ENCODE assay signal across 8 cellular contexts in the genomic region with DNA sequence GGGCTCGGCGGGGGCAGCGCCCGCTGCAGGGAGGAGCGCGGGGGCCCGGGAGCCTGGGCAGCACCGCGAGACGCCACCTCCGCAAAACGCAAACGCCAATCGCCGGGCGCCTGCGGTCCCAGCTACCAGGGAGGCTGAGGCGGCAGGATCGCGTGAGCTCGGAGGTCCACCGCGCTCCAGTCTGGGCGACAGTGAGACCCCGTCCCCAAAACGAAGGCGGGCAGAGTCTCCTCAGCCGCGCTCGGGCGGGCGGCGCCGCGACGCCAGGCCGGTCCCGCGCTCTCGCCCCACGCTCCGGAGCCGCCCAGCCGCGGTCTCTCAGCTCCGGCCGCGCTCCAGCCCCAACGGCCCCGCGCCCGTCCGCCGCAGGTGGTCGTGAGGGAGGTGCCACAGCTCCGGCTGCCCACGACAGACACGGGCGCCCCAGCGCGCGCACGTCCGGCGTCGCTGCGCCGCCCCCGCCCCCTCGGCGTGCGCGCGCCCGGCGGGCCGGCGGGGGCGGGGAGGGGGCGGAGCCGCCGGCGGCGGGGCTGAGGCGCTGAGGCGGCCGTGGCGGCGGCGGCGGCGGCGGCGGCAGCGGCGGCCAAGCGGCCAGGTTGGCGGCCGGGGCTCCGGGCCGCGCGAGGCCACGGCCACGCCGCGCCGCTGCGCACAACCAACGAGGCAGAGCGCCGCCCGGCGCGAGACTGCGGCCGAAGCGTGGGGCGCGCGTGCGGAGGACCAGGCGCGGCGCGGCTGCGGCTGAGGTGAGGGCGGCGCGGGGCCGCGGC. TPM values are rescaled to one million over a fixed set of nuclear protein-coding genes. Genes with fewer than 3 reads are reported as not detected.
DNase-seq lines count a peak whose midpoint lies in the region; ATAC-seq and TF ChIP-seq lines count a peak whose summit lies in the region.

A gene with protein sequence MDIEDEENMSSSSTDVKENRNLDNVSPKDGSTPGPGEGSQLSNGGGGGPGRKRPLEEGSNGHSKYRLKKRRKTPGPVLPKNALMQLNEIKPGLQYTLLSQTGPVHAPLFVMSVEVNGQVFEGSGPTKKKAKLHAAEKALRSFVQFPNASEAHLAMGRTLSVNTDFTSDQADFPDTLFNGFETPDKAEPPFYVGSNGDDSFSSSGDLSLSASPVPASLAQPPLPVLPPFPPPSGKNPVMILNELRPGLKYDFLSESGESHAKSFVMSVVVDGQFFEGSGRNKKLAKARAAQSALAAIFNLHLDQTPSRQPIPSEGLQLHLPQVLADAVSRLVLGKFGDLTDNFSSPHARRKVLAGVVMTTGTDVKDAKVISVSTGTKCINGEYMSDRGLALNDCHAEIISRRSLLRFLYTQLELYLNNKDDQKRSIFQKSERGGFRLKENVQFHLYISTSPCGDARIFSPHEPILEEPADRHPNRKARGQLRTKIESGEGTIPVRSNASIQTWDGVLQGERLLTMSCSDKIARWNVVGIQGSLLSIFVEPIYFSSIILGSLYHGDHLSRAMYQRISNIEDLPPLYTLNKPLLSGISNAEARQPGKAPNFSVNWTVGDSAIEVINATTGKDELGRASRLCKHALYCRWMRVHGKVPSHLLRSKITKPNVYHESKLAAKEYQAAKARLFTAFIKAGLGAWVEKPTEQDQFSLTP (plus strand): TSS at position 533 of the 770 bp plus-strand sequence. CDS start 97,077 bp downstream, outside the sequence.

- no peaks in the 10 kb centered on the region for H4K20me1 ChIP-seq in OCI-LY7 (ENCODE audit: insufficient read depth, low read length)

- ATAC-seq in HG02981 (IDR thresholded peaks at IDR 0.05; ENCODE audit: unreplicated experiment) = peak; percentile 61

- H2AFZ ChIP-seq in OCI-LY7 (ENCODE audit: low read length) = peak within 1 kb of the TSS; percentile 92

- H3K36me3 ChIP-seq in OCI-LY7 (ENCODE audit: insufficient read depth, low read length) (no peaks in the 10 kb centered on the region), esophagus squamous epithelium (no peaks in the 10 kb centered on the region), stomach smooth muscle (ENCODE audit: control insufficient read depth in 2 of 2, insufficient read depth in 2 of 2, low read length in 2 of 2) (peaks cover 0 to 2% of the 10 kb centered on the region in 2 donors)

- CTCF ChIA-PET in OCI-LY7 (lab: Charles Lee; ENCODE audit: unreplicated experiment) = no interaction called here

- peak within 1 kb of the TSS; percentile 70 to 75 for H3K9ac ChIP-seq in stomach smooth muscle (ENCODE audit: low read length in 2 of 2)

- H3K27ac ChIP-seq in OCI-LY7 (ENCODE audit: low read depth, low read length, poor library complexity, severe bottlenecking) (no peak within 1 kb of the TSS), esophagus squamous epithelium (peak within 1 kb of the TSS; percentile 84 to 95 (median 90)), stomach smooth muscle (ENCODE audit: low read length) (peak within 1 kb of the TSS; percentile 11)

- H3K9me3 ChIP-seq in OCI-LY7 (ENCODE audit: low read length) (no peaks in the 10 kb centered on the region), esophagus squamous epithelium (no peaks in the 10 kb centered on the region), stomach smooth muscle (ENCODE audit: control insufficient read depth in 2 of 2, low read length in 2 of 2) (no peaks in the 10 kb centered on the region)

- no TSS peak for BruUV-seq in OCI-LY7 (replicated peaks; lab: Mats Ljungman, UMichigan)

- peak within 1 kb of the TSS; percentile 90 for H3K4me2 ChIP-seq in OCI-LY7 (ENCODE audit: low read length)

- intact Hi-C loops in OCI-LY7 (cut with micrococcal nuclease; ENCODE audit: unreplicated experiment) (loop anchor here (1.0 to 2.0 kb wide), 2 partner anchors 37 to 54 kb away; no protein-coding TSS in a partner anchor), esophagus squamous epithelium (cut with DNase I) (no loop called here)

- H3K9me2 ChIP-seq in OCI-LY7 (ENCODE audit: insufficient read depth, low read length) = no peaks in the 10 kb centered on the region

- no peaks in the 10 kb centered on the region for H3K79me2 ChIP-seq in OCI-LY7 (ENCODE audit: insufficient read depth, low read depth, low read length)

- TF ChIP-seq CTCF in OCI-LY7 (conservative IDR thresholded peaks at IDR 0.05; ENCODE audit: low read length) (no peak), esophagus squamous epithelium (IDR thresholded peaks at IDR 0.05) (no peak)

- peak; percentile 83 for DNase-seq in DMS53 (lab: John Stamatoyannopoulos, UW)
- no peak for DNase-seq in DMS53 treated with DMSO at 0.1 percent for 48 hours (lab: John Stamatoyannopoulos, UW; ENCODE audit: unreplicated experiment)
- DNase-seq in OCI-LY7 (ENCODE audit: low spot score) = peak; percentile 85
- peak; percentile 60 for DNase-seq in activated T-helper 1 cell treated with Interleukin-2 at 50 U/mL for 16 hours (ENCODE audit: low read depth)
- no peak for DNase-seq in esophagus squamous epithelium (lab: John Stamatoyannopoulos, UW)
- peak; percentile 61 for DNase-seq in myocyte (ENCODE audit: low read depth)

- peak in 2 of 4 donors; percentile 61 to 79 for TF ChIP-seq POLR2A in esophagus squamous epithelium (IDR thresholded peaks at IDR 0.05)

- 0% methylated on average over 19 of the region's 132 CpGs; no CpG with 5 or more reads in 1 of the 2 donors for WGBS in esophagus squamous epithelium, 2 donors

- H3K4me1 ChIP-seq in OCI-LY7 (ENCODE audit: insufficient read depth, low read length, poor library complexity, severe bottlenecking) (no peaks in the 10 kb centered on the region), esophagus squamous epithelium (peaks cover 9 to 43% (median 17%) of the 10 kb centered on the region in 3 donors), stomach smooth muscle (ENCODE audit: control insufficient read depth, insufficient read depth, low read length) (peaks cover 17% of the 10 kb centered on the region)

- H3K27me3 ChIP-seq in esophagus squamous epithelium (peaks cover 0 to 8% (median 0%) of the 10 kb centered on the region in 4 donors), stomach smooth muscle (ENCODE audit: control insufficient read depth in 1 of 2, insufficient read depth in 2 of 2, low read length in 2 of 2) (no peaks in the 10 kb centered on the region)

- H3K4me3 ChIP-seq in OCI-LY7 (ENCODE audit: low read depth, low read length, poor library complexity, severe bottlenecking) = peak within 1 kb of the TSS; percentile 98
- peak within 1 kb of the TSS; percentile 79 to 97 (median 88) for H3K4me3 ChIP-seq in esophagus squamous epithelium
- H3K4me3 ChIP-seq in stomach smooth muscle (ENCODE audit: low read length in 2 of 2) = peak within 1 kb of the TSS; percentile 69 to 95

- POLR2A ChIA-PET in OCI-LY7 (lab: Charles Lee) = interaction anchor here (0.6 kb wide), 1 partner anchor 14 kb away, joined by 4 read pairs; no protein-coding TSS in a partner anchor

RNA-seq across cellular contexts. Expression of the gene that starts here (rescaled TPM):
- 6.6 and 17.4 TPM in 2 replicates for total RNA-seq in OCI-LY7 (2014; rRNA removed; shearing (Covaris generic))
- total RNA-seq in OCI-LY7 (2022) (20.5 and 20.8 TPM in 2 replicates), esophagus squamous epithelium (10 to 100 TPM in 1 of 4 donors, 1 to 10 TPM in 3; 3.4 to 15.6 (median 5.7) TPM), myocyte (13.8 and 15.9 TPM in 2 replicates)
- 41.1 TPM for polyA plus RNA-seq in myocyte (2012)

Comparison
In these comparisons a context has a peak if more than half of its experiments do, and no peak if none do; other contexts are left out.
1. DNase-seq: peak in DMS53 (single experiment), OCI-LY7 (single experiment), activated T-helper 1 cell treated with Interleukin-2 at 50 U/mL for 16 hours (single experiment) and myocyte (single experiment); none in DMS53 treated with DMSO at 0.1 percent for 48 hours (single experiment) and esophagus squamous epithelium (single experiment).
2. Peak in every context shown above with its lines, with median percentiles within 50 percentile points of each other: H3K4me3 ChIP-seq.